Comparison of ENCODE assay signal across 8 cellular contexts in genomic region chr1:231417503-231417902, GRCh38. TPM values are rescaled to one million over a fixed set of nuclear protein-coding genes. Genes with fewer than 3 reads are reported as not detected.
DNase-seq lines count a peak whose midpoint lies in the region; ATAC-seq, FAIRE-seq and TF ChIP-seq lines count a peak whose summit lies in the region.

No MANE protein-coding gene starts in this region.

- H3K4me1 ChIP-seq in ascending aorta, result peaks cover 2 to 16% of the 10 kb centered on the region in 2 donors
- peaks cover 19% of the 10 kb centered on the region for H3K4me1 ChIP-seq in mesodermal cell (ENCODE audit: control insufficient read depth, insufficient read depth, low read length, poor library complexity, severe bottlenecking)

- H3K27ac ChIP-seq in ascending aorta, result no peak overlapping the region
- H3K27ac ChIP-seq in mesodermal cell (ENCODE audit: low read depth, low read length, severe bottlenecking), result no peak overlapping the region

- FAIRE-seq in GM18507 (lab: Jason Lieb, UNC), result peak; percentile 12

- POLR2A ChIA-PET in AG04449 (lab: Yijun Ruan, JAX), result no interaction called here

- H3K4me3 ChIP-seq in AG04449 (ENCODE audit: low read depth, low read length), result peak overlapping the region; percentile 4; the same call in 1 of the 2 replicates
- peak overlapping the region; percentile 86 to 100 for H3K4me3 ChIP-seq in ascending aorta
- peak overlapping the region; percentile 73 for H3K4me3 ChIP-seq in mesodermal cell (ENCODE audit: extremely low read depth, insufficient read depth, low read length, poor library complexity, severe bottlenecking)

- intact Hi-C loops in ascending aorta (cut with DNase I), result no loop called here

- no peaks in the 10 kb centered on the region for H3K27me3 ChIP-seq in ascending aorta

- WGBS in mesodermal cell (ENCODE audit: insufficient coverage in 2 of 2), 2 experiments, result 88 to 100% methylated on average over 1 of the region's 2 CpGs

- H3K36me3 ChIP-seq in ascending aorta, result no peaks in the 10 kb centered on the region
- peaks cover 27% of the 10 kb centered on the region for H3K36me3 ChIP-seq in mesodermal cell (ENCODE audit: control insufficient read depth, insufficient read depth, low read length)

- DNase-seq in AG04449 (ENCODE audit: low read depth, low spot score) (no peak), GM18507 (ENCODE audit: extremely low spot score, insufficient read length, low read depth) (no peak), ascending aorta (ENCODE audit: low spot score in 2 of 2) (no peak), D341Med (ENCODE audit: low spot score) (no peak)

- no peak for ATAC-seq in GM21717 (IDR thresholded peaks at IDR 0.05; ENCODE audit: unreplicated experiment)
- ATAC-seq in HG03196 (IDR thresholded peaks at IDR 0.05; ENCODE audit: unreplicated experiment), result no peak
- no peak for ATAC-seq in GM21515 (IDR thresholded peaks at IDR 0.05; ENCODE audit: unreplicated experiment)

- no peak for TF ChIP-seq CTCF in AG04449 (IDR thresholded peaks at IDR 0.05; ENCODE audit: insufficient read depth, low read length, missing control alignments)
- no peak for TF ChIP-seq CTCF in ascending aorta (IDR thresholded peaks at IDR 0.05)

- CTCF ChIA-PET in AG04449 (lab: Yijun Ruan, JAX), result interaction anchor here (1.4 kb wide), 1 partner anchor 55 kb away, joined by 3 read pairs; no protein-coding TSS in a partner anchor

- no peaks in the 10 kb centered on the region for H3K9me3 ChIP-seq in ascending aorta
- H3K9me3 ChIP-seq in mesodermal cell (ENCODE audit: control insufficient read depth, low read length), result no peaks in the 10 kb centered on the region

RNA-seq across cellular contexts. Expression of gene EGLN1, which starts 4.6 kb away (rescaled TPM):
- total RNA-seq in ascending aorta, result 47.8 TPM
- 24.7 TPM for polyA plus RNA-seq in mesodermal cell (2013, experiment 1 of 2)
- polyA plus RNA-seq in mesodermal cell (2013, experiment 2 of 2), result 26.2 TPM

Comparison
In these comparisons a context has a peak if more than half of its experiments do, and no peak if none do; other contexts are left out.
1. H3K4me3 ChIP-seq: peak in every context shown above with its lines; median percentile 93 in ascending aorta; 73 in mesodermal cell; 4 in AG04449.